In the genomic region with DNA sequence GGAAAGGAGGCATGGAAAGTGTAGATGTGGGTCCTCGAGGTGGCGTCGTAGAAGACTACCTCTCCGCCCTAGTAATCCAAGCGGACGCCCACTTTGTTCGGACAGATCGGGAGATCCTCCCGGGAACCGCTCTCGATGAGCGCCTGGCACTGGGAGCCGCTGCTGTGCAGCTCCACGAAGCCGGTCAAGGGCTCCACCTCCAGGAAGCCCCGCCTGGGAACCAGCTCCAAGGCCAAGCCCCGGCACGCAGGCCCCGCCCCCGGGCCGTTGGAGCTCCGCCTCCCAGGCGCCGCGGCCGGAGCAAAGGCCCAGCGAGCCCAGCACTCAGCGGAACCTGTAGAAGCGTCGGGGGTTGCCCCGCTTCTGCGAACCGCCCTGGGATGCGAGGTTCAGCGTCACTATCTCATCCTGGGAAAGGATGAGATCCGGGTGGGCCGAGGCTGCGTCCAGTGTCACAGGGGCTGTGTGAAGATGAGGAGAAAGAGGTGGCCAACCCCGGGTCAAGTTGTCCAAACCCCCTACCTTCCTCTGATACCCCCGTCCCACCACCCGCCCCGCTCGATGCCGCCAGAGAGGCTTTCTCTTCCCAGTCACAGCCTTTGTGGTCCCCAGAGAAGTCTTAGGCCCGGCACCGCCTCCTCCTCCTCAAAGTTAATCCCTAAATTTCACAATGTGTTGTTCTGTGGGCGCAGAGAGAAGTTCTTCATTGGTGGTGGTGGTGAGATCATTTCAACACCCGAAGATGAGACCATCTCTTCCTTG, we compare ENCODE assay signal across 1 cellular context.
TF ChIP-seq lines count a peak whose summit lies in the region.

No MANE protein-coding gene starts in this region.

TF ChIP-seq in HEK293, 187 proteins besides CTCF, POLR2A, EP300 and RAD21 (continued from another document):
- TF ChIP-seq, protein P1, sequence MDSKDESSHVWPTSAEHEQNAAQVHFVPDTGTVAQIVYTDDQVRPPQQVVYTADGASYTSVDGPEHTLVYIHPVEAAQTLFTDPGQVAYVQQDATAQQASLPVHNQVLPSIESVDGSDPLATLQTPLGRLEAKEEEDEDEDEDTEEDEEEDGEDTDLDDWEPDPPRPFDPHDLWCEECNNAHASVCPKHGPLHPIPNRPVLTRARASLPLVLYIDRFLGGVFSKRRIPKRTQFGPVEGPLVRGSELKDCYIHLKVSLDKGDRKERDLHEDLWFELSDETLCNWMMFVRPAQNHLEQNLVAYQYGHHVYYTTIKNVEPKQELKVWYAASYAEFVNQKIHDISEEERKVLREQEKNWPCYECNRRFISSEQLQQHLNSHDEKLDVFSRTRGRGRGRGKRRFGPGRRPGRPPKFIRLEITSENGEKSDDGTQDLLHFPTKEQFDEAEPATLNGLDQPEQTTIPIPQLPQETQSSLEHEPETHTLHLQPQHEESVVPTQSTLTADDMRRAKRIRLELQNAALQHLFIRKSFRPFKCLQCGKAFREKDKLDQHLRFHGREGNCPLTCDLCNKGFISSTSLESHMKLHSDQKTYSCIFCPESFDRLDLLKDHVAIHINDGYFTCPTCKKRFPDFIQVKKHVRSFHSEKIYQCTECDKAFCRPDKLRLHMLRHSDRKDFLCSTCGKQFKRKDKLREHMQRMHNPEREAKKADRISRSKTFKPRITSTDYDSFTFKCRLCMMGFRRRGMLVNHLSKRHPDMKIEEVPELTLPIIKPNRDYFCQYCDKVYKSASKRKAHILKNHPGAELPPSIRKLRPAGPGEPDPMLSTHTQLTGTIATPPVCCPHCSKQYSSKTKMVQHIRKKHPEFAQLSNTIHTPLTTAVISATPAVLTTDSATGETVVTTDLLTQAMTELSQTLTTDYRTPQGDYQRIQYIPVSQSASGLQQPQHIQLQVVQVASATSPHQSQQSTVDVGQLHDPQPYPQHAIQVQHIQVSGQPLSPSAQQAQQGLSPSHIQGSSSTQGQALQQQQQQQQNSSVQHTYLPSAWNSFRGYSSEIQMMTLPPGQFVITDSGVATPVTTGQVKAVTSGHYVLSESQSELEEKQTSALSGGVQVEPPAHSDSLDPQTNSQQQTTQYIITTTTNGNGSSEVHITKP (tag by site-specific recombination; IDR thresholded peaks at IDR 0.05), result peak; percentile 100
- peak; percentile 41; the same call in 1 of the 2 replicates for TF ChIP-seq ZBTB48 (tag by site-specific recombination; IDR thresholded peaks at IDR 0.05)
- no peak for TF ChIP-seq BCL11A (tag by site-specific recombination; IDR thresholded peaks at IDR 0.05; ENCODE audit: low read depth)
- TF ChIP-seq RBAK (tag by site-specific recombination; IDR thresholded peaks at IDR 0.05), result no peak
TF ChIP-seq in HEK293: peak in this region for 33.
